1 cellular context compared by ENCODE assay signal in the genomic region with DNA sequence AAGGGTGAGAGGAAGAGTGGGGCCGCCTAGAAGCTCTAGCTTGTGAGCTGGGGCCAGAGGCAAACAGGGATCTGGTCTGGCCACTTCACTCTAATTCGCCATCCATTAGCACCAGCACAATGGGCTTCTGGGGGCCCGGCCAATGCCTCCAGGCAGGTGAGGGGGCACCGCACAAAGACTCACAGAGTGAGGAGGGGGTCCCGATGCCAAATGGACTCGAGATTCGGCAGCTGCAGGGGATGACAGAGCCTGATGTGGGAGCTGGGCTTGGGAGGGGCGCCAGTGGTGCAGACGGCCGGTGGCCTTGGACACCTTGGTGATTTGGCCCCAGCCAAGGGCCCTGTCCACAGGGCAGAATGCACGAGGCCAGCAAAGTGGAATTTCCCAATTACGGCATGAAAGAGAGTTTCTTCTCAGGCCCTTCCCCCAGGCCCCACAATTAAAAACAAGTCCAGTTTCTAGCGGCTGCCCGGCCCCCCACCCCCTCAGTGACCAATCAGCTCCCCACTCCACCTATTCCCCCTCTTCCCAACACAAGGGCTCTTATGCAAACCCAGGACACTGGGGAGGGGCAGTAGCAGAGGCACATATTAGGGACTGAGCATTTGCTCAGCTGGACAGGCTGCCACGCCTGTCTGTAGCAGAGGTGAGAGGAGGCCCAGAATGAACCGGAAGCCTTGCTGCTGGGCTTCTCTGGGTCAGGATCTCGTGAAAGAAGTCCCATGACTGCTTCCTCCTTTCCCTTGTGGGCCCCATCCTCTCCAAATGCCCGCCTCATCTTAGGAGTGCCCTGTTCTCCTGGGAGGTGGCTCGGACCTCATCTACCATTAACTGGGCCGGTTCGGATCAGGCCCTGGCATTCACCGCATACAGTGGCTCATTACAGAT.
TF ChIP-seq lines count a peak whose summit lies in the region.

No MANE protein-coding gene starts in this region.

TF ChIP-seq in HepG2, 621 proteins besides CTCF, POLR2A, EP300 and RAD21 (continued from another document and continues in another):
- TF ChIP-seq, protein P1, sequence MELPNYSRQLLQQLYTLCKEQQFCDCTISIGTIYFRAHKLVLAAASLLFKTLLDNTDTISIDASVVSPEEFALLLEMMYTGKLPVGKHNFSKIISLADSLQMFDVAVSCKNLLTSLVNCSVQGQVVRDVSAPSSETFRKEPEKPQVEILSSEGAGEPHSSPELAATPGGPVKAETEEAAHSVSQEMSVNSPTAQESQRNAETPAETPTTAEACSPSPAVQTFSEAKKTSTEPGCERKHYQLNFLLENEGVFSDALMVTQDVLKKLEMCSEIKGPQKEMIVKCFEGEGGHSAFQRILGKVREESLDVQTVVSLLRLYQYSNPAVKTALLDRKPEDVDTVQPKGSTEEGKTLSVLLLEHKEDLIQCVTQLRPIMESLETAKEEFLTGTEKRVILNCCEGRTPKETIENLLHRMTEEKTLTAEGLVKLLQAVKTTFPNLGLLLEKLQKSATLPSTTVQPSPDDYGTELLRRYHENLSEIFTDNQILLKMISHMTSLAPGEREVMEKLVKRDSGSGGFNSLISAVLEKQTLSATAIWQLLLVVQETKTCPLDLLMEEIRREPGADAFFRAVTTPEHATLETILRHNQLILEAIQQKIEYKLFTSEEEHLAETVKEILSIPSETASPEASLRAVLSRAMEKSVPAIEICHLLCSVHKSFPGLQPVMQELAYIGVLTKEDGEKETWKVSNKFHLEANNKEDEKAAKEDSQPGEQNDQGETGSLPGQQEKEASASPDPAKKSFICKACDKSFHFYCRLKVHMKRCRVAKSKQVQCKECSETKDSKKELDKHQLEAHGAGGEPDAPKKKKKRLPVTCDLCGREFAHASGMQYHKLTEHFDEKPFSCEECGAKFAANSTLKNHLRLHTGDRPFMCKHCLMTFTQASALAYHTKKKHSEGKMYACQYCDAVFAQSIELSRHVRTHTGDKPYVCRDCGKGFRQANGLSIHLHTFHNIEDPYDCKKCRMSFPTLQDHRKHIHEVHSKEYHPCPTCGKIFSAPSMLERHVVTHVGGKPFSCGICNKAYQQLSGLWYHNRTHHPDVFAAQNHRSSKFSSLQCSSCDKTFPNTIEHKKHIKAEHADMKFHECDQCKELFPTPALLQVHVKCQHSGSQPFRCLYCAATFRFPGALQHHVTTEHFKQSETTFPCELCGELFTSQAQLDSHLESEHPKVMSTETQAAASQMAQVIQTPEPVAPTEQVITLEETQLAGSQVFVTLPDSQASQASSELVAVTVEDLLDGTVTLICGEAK (IDR thresholded peaks at IDR 0.05) = no peak
- TF ChIP-seq, protein P1 (CRISPR knock-in tag; IDR thresholded peaks at IDR 0.05) = no peak
- TF ChIP-seq TAF15 (IDR thresholded peaks at IDR 0.05; ENCODE audit: low read depth, low read length, poor library complexity, severe bottlenecking) (no peak), RBAK (CRISPR knock-in tag; IDR thresholded peaks at IDR 0.05) (no peak), CHD4 (IDR thresholded peaks at IDR 0.05; ENCODE audit: borderline replicate concordance, low read length) (peak; percentile 89; the same call in 1 of the 2 replicates), SRF (IDR thresholded peaks at IDR 0.05; ENCODE audit: low read depth, low read length) (peak; percentile 81), ELF1 (CRISPR knock-in tag; IDR thresholded peaks at IDR 0.05) (peak; percentile 75), MAZ (IDR thresholded peaks at IDR 0.05; ENCODE audit: borderline replicate concordance, low read depth, low read length) (peak; percentile 94), MAZ (CRISPR knock-in tag; IDR thresholded peaks at IDR 0.05; ENCODE audit: low read depth) (peak; percentile 93), GTF2F1 (IDR thresholded peaks at IDR 0.05; ENCODE audit: low read length) (0 out of 2 replicates have a peak, but pooled peaks have one; percentile 14), ZNF781 (CRISPR knock-in tag; IDR thresholded peaks at IDR 0.05; ENCODE audit: borderline replicate concordance, not compliant biosample characterization) (no peak), ZNF235 (CRISPR knock-in tag; IDR thresholded peaks at IDR 0.05; ENCODE audit: borderline replicate concordance) (no peak), ZNF768 (CRISPR knock-in tag; IDR thresholded peaks at IDR 0.05) (peak; percentile 48; the same call in 1 of the 2 replicates), SALL2 (CRISPR knock-in tag; IDR thresholded peaks at IDR 0.05) (no peak; the same call in 1 of the 2 replicates), PAX8 (CRISPR knock-in tag; IDR thresholded peaks at IDR 0.05; ENCODE audit: borderline replicate concordance) (peak; percentile 94), ZBTB44 (CRISPR knock-in tag; IDR thresholded peaks at IDR 0.05) (no peak; the same call in none of the 2 replicates), NR2F6 (IDR thresholded peaks at IDR 0.05) (peak; percentile 53), NR2F6 (CRISPR knock-in tag; IDR thresholded peaks at IDR 0.05) (peak; percentile 75), ZNF660 (CRISPR knock-in tag; IDR thresholded peaks at IDR 0.05; ENCODE audit: borderline replicate concordance, low read depth) (0 out of 2 replicates have a peak, but pooled peaks have one; percentile 27), ZUFSP (CRISPR knock-in tag; IDR thresholded peaks at IDR 0.05; ENCODE audit: borderline replicate concordance) (no peak), FOXO1 (CRISPR knock-in tag; IDR thresholded peaks at IDR 0.05) (peak; percentile 87), ZNF350 (CRISPR knock-in tag; IDR thresholded peaks at IDR 0.05; ENCODE audit: borderline replicate concordance, low read depth) (peak; percentile 78; the same call in 1 of the 2 replicates), U2AF1 (optimal IDR thresholded peaks at IDR 0.05; ENCODE audit: low read depth, low read length) (no peak), HNRNPL (IDR thresholded peaks at IDR 0.05; ENCODE audit: low read depth, low read length) (peak; percentile 85), GLI4 (CRISPR knock-in tag; IDR thresholded peaks at IDR 0.05; ENCODE audit: borderline replicate concordance) (no peak; the same call in 1 of the 2 replicates), ZNF256 (CRISPR knock-in tag; conservative IDR thresholded peaks at IDR 0.05) (peak; percentile 76; the same call in 1 of the 2 replicates), HOXA3 (CRISPR knock-in tag; IDR thresholded peaks at IDR 0.05) (peak; percentile 90), SP4 (CRISPR knock-in tag; IDR thresholded peaks at IDR 0.05) (peak; percentile 61)
- TF ChIP-seq, protein P2, sequence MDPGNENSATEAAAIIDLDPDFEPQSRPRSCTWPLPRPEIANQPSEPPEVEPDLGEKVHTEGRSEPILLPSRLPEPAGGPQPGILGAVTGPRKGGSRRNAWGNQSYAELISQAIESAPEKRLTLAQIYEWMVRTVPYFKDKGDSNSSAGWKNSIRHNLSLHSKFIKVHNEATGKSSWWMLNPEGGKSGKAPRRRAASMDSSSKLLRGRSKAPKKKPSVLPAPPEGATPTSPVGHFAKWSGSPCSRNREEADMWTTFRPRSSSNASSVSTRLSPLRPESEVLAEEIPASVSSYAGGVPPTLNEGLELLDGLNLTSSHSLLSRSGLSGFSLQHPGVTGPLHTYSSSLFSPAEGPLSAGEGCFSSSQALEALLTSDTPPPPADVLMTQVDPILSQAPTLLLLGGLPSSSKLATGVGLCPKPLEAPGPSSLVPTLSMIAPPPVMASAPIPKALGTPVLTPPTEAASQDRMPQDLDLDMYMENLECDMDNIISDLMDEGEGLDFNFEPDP (CRISPR knock-in tag; conservative IDR thresholded peaks at IDR 0.05) = no peak; the same call in 1 of the 2 replicates
- TF ChIP-seq, protein P3, sequence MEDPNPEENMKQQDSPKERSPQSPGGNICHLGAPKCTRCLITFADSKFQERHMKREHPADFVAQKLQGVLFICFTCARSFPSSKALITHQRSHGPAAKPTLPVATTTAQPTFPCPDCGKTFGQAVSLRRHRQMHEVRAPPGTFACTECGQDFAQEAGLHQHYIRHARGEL (CRISPR knock-in tag; IDR thresholded peaks at IDR 0.05) = no peak
- TF ChIP-seq, protein P4, sequence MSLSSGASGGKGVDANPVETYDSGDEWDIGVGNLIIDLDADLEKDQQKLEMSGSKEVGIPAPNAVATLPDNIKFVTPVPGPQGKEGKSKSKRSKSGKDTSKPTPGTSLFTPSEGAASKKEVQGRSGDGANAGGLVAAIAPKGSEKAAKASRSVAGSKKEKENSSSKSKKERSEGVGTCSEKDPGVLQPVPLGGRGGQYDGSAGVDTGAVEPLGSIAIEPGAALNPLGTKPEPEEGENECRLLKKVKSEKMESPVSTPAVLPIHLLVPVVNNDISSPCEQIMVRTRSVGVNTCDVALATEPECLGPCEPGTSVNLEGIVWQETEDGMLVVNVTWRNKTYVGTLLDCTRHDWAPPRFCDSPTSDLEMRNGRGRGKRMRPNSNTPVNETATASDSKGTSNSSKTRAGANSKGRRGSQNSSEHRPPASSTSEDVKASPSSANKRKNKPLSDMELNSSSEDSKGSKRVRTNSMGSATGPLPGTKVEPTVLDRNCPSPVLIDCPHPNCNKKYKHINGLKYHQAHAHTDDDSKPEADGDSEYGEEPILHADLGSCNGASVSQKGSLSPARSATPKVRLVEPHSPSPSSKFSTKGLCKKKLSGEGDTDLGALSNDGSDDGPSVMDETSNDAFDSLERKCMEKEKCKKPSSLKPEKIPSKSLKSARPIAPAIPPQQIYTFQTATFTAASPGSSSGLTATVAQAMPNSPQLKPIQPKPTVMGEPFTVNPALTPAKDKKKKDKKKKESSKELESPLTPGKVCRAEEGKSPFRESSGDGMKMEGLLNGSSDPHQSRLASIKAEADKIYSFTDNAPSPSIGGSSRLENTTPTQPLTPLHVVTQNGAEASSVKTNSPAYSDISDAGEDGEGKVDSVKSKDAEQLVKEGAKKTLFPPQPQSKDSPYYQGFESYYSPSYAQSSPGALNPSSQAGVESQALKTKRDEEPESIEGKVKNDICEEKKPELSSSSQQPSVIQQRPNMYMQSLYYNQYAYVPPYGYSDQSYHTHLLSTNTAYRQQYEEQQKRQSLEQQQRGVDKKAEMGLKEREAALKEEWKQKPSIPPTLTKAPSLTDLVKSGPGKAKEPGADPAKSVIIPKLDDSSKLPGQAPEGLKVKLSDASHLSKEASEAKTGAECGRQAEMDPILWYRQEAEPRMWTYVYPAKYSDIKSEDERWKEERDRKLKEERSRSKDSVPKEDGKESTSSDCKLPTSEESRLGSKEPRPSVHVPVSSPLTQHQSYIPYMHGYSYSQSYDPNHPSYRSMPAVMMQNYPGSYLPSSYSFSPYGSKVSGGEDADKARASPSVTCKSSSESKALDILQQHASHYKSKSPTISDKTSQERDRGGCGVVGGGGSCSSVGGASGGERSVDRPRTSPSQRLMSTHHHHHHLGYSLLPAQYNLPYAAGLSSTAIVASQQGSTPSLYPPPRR (CRISPR knock-in tag; IDR thresholded peaks at IDR 0.05; ENCODE audit: borderline replicate concordance) = peak; percentile 92
- TF ChIP-seq, protein P5, sequence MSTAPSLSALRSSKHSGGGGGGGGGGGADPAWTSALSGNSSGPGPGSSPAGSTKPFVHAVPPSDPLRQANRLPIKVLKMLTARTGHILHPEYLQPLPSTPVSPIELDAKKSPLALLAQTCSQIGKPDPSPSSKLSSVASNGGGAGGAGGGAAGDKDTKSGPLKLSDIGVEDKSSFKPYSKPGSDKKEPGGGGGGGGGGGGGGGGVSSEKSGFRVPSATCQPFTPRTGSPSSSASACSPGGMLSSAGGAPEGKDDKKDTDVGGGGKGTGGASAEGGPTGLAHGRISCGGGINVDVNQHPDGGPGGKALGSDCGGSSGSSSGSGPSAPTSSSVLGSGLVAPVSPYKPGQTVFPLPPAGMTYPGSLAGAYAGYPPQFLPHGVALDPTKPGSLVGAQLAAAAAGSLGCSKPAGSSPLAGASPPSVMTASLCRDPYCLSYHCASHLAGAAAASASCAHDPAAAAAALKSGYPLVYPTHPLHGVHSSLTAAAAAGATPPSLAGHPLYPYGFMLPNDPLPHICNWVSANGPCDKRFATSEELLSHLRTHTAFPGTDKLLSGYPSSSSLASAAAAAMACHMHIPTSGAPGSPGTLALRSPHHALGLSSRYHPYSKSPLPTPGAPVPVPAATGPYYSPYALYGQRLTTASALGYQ (CRISPR knock-in tag; IDR thresholded peaks at IDR 0.05) = peak; percentile 67
